ENCODE assay signal across 13 cellular contexts in genomic region chr14:65361920-65362319, GRCh38. TPM values are rescaled to one million over a fixed set of nuclear protein-coding genes. Genes with fewer than 3 reads are reported as not detected.
A peak's percentile ranks its signal among the peaks of the same experiment; 100 is the strongest.
DNase-seq lines count a peak whose midpoint lies in the region; ATAC-seq, FAIRE-seq and TF ChIP-seq lines count a peak whose summit lies in the region.
"Had no signal": no experiment of that assay in that cellular context is flagged by ENCODE, and none has a peak within 500 bp of the region (broad histone marks: within the 10 kb centered on the region; RNA-seq: fewer than 3 reads in every experiment).

No MANE protein-coding gene starts in this region.

- no peaks in the 10 kb centered on the region for H3K79me2 ChIP-seq in mammary epithelial cell (ENCODE audit: insufficient read depth, low read length)

- H3K9ac ChIP-seq in mammary epithelial cell (ENCODE audit: insufficient read depth, low read length) (no peak overlapping the region), skeletal muscle tissue (ENCODE audit: low read depth in 1 of 3, low read length in 3 of 3) (peak overlapping the region in 2 of 3 donors; percentile 0 to 27)

- no peak overlapping the region for H3K4me2 ChIP-seq in mammary epithelial cell (ENCODE audit: insufficient read depth, low read depth, low read length)

- BruUV-seq in mammary epithelial cell (replicated peaks; lab: Mats Ljungman, UMichigan): no TSS peak

- H4K20me1 ChIP-seq in mammary epithelial cell (ENCODE audit: insufficient read depth, low read length): no peaks in the 10 kb centered on the region

- H3K27ac ChIP-seq in mammary epithelial cell (ENCODE audit: insufficient read depth, low read depth, low read length) (no peak overlapping the region), right atrium auricular region (no peak overlapping the region), skeletal muscle tissue (ENCODE audit: low read depth, low read length) (peak overlapping the region; percentile 77), right lobe of liver (no peak overlapping the region)

- DNase-seq in HTR-8/SVneo (ENCODE audit: insufficient read length, low spot score) (no peak), mammary epithelial cell (peak; percentile 81), right atrium auricular region (ENCODE audit: low spot score) (peak; percentile 63), right lobe of liver (no peak), NAMALWA (ENCODE audit: low spot score) (no peak)
- DNase-seq: activated naive CD4-positive, alpha-beta T cell treated with anti-CD3 and anti-CD28 coated beads, Interleukin-2, amount 50 U/mL, for 16 hours; DND-41; H7; naive B cell; RPMI8226 had no signal

- H3K27me3 ChIP-seq in mammary epithelial cell (ENCODE audit: insufficient read depth, low read length) (no peaks in the 10 kb centered on the region), right atrium auricular region (no peaks in the 10 kb centered on the region), skeletal muscle tissue (ENCODE audit: control insufficient read depth in 3 of 3, insufficient read depth in 3 of 3, low read length in 3 of 3) (no peaks in the 10 kb centered on the region), right lobe of liver (no peaks in the 10 kb centered on the region)

- FAIRE-seq in HTR-8/SVneo (lab: Jason Lieb, UNC): peak; percentile 79

- no peak for TF ChIP-seq CTCF in mammary epithelial cell (conservative IDR thresholded peaks at IDR 0.05 in 1 of 2, IDR thresholded peaks at IDR 0.05 in 1 of 2; ENCODE audit: extremely low read depth in 1 of 2, insufficient read depth in 1 of 2, low read depth in 1 of 2, low read length in 2 of 2)
- TF ChIP-seq CTCF in right atrium auricular region (IDR thresholded peaks at IDR 0.05): no peak
- no peak for TF ChIP-seq CTCF in right lobe of liver (IDR thresholded peaks at IDR 0.05)

- no peak for TF ChIP-seq POLR2A in right lobe of liver (IDR thresholded peaks at IDR 0.05)

- H2AFZ ChIP-seq in mammary epithelial cell (ENCODE audit: low read depth, low read length): peak overlapping the region; percentile 46

- intact Hi-C loops in mammary epithelial cell (cut with micrococcal nuclease): no loop called here
- intact Hi-C loops in right lobe of liver (cut with DNase I): no loop called here

- CTCF ChIA-PET in mammary epithelial cell (lab: Charles Lee; ENCODE audit: low non-redundant PET): interaction anchor here (0.6 kb wide), 1 partner anchor 140 kb away, joined by 5 read pairs; no protein-coding TSS in a partner anchor

- H3K36me3 ChIP-seq in mammary epithelial cell (ENCODE audit: insufficient read depth, low read length) (no peaks in the 10 kb centered on the region), right atrium auricular region (no peaks in the 10 kb centered on the region), skeletal muscle tissue (ENCODE audit: control insufficient read depth in 3 of 3, insufficient read depth in 3 of 3, low read length in 3 of 3) (no peaks in the 10 kb centered on the region), right lobe of liver (no peaks in the 10 kb centered on the region)

- H3K9me3 ChIP-seq in mammary epithelial cell (replicated peaks; ENCODE audit: insufficient read depth, low read length): no peaks in the 10 kb centered on the region
- H3K9me3 ChIP-seq in right atrium auricular region: no peaks in the 10 kb centered on the region
- no peaks in the 10 kb centered on the region for H3K9me3 ChIP-seq in skeletal muscle tissue (ENCODE audit: control insufficient read depth in 3 of 3, low read length in 3 of 3)
- H3K9me3 ChIP-seq in right lobe of liver: no peaks in the 10 kb centered on the region

- no peak for ATAC-seq in right lobe of liver
- no peak for ATAC-seq in HG03521 (IDR thresholded peaks at IDR 0.05; ENCODE audit: unreplicated experiment)
- ATAC-seq in GM18867 (IDR thresholded peaks at IDR 0.05; ENCODE audit: unreplicated experiment): no peak

- 24% methylated on average over 2 of the region's 2 CpGs for WGBS in mammary epithelial cell (ENCODE audit: low coverage, missing lambda C conversion rate)
- 49% methylated on average over 2 of the region's 2 CpGs for WGBS in right lobe of liver (ENCODE audit: insufficient coverage, low coverage, low lambda C conversion rate, missing lambda C conversion rate)

- in situ Hi-C loops in mammary epithelial cell (cut with MboI; ENCODE audit: low sequenced_read_pairs in 2 of 2): loop anchor here in 1 of 2 donors (10.0 kb wide), 1 partner anchor 137 kb away; no protein-coding TSS in a partner anchor

- H3K4me1 ChIP-seq in mammary epithelial cell (ENCODE audit: insufficient read depth, low read length) (peaks cover 24% of the 10 kb centered on the region), right atrium auricular region (no peaks in the 10 kb centered on the region), skeletal muscle tissue (ENCODE audit: control insufficient read depth in 3 of 3, insufficient read depth in 3 of 3, low read length in 3 of 3) (peaks cover 0 to 23% (median 16%) of the 10 kb centered on the region in 3 donors), right lobe of liver (no peaks in the 10 kb centered on the region)

- dilution Hi-C loops in mammary epithelial cell (cut with HindIII; ENCODE audit: low sequenced_read_pairs): loop anchor here (5.0 kb wide), 1 partner anchor 45 kb away; no protein-coding TSS in a partner anchor

- H3K4me3 ChIP-seq in mammary epithelial cell (replicated peaks in 1 of 3; ENCODE audit: insufficient read depth in 1 of 3, low read depth in 2 of 3, low read length in 3 of 3): no peak overlapping the region
- no peak overlapping the region for H3K4me3 ChIP-seq in right atrium auricular region
- peak overlapping the region; percentile 1 to 20 (median 18) for H3K4me3 ChIP-seq in skeletal muscle tissue (ENCODE audit: low read length in 3 of 3)
- no peak overlapping the region for H3K4me3 ChIP-seq in right lobe of liver

RNA-seq across cellular contexts. Expression of gene FUT8, which starts 50.6 kb away (rescaled TPM):
- total RNA-seq in mammary epithelial cell (10 to 100 TPM; 14.4 to 22.0 TPM), right atrium auricular region (10 to 100 TPM in 1 of 2 donors, 1 to 10 TPM in 1; 9.5 to 13.5 TPM), skeletal muscle tissue (26.1 TPM), right lobe of liver (1 to 10 TPM; 2.6 to 4.9 (median 3.5) TPM)
- 12.7 TPM for polyA plus RNA-seq in mammary epithelial cell
- polyA minus RNA-seq in mammary epithelial cell: 63.8 TPM

Comparison
In these comparisons a context has a peak if more than half of its experiments do, and no peak if none do; other contexts are left out.
1. DNase-seq: peak in mammary epithelial cell (single experiment) and right atrium auricular region (single experiment); none in HTR-8/SVneo (single experiment), right lobe of liver (0 of 3) and NAMALWA (single experiment).
2. H3K4me3 ChIP-seq: peak in skeletal muscle tissue (3 of 3); none in mammary epithelial cell (0 of 3), right atrium auricular region (0 of 2) and right lobe of liver (0 of 3).